ENCODE assay signal across 8 cellular contexts in the genomic region with DNA sequence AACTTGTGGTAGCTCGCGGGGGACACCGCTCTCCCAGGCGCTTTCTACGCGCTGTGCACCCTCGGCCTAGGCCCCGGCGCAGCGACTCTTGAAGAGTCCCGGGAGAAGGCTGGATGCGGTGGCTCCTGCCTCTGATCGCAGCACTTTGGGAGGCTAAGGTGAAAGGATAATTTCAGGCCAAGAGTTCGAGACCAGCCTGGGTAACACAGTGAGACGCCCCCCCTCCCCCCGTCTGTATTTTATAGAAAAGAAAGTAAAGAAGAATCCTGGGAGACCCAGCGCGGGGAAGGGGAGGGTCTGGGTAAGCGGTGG. TPM values are rescaled to one million over a fixed set of nuclear protein-coding genes. Genes with fewer than 3 reads are reported as not detected.
DNase-seq lines count a peak whose midpoint lies in the region; ATAC-seq lines count a peak whose summit lies in the region.

No MANE protein-coding gene starts in this region.

- H3K4me3 Mint-ChIP-seq in activated naive CD8-positive, alpha-beta T cell treated with anti-CD3 and anti-CD28 coated beads, Interleukin-2, amount 10 ng/mL, durations not matched to agents 7 days and 5 days: peak overlapping the region; percentile 66
- H3K4me3 Mint-ChIP-seq in stimulated activated naive CD8-positive, alpha-beta T cell treated with anti-CD3 and anti-CD28 coated beads, Interleukin-15, Interleukin-2, amounts not matched to agents 100 ng/mL and 50 ng/mL, for 24 hours: peak overlapping the region; percentile 67

- no peak overlapping the region for H3K27ac Mint-ChIP-seq in activated naive CD8-positive, alpha-beta T cell treated with anti-CD3 and anti-CD28 coated beads, Interleukin-2, amount 10 ng/mL, durations not matched to agents 7 days and 5 days
- no peak overlapping the region for H3K27ac Mint-ChIP-seq in stimulated activated naive CD8-positive, alpha-beta T cell treated with anti-CD3 and anti-CD28 coated beads, Interleukin-15, Interleukin-2, amounts not matched to agents 100 ng/mL and 50 ng/mL, for 24 hours

- ATAC-seq in activated naive CD8-positive, alpha-beta T cell treated with anti-CD3 and anti-CD28 coated beads, Interleukin-2, amount 10 ng/mL, durations not matched to agents 7 days and 5 days (ENCODE audit: low read depth): no peak
- ATAC-seq in HG02973 (IDR thresholded peaks at IDR 0.05; ENCODE audit: unreplicated experiment) (no peak), HG03175 (IDR thresholded peaks at IDR 0.05; ENCODE audit: unreplicated experiment) (no peak)

- no peak overlapping the region for H3K27ac ChIP-seq in HUES48 (ENCODE audit: low read depth, low read length)
- H3K27ac ChIP-seq in iPS-20b (ENCODE audit: low read length): no peak overlapping the region

- no peak for DNase-seq in activated naive CD8-positive, alpha-beta T cell treated with anti-CD3 and anti-CD28 coated beads, Interleukin-2, amount 10 ng/mL, durations not matched to agents 7 days and 5 days
- no peak for DNase-seq in GOT3 (lab: John Stamatoyannopoulos, UW)
- no peak for DNase-seq in activated gamma-delta T cell treated with Interleukin-2 at 50 U/mL for 16 hours

- no peaks in the 10 kb centered on the region for H3K4me1 ChIP-seq in HUES48 (ENCODE audit: control insufficient read depth, insufficient read depth, low read length)
- H3K4me1 ChIP-seq in iPS-20b (ENCODE audit: insufficient read depth, low read length): no peaks in the 10 kb centered on the region; the same call in 1 of the 2 replicates

- peaks cover 11% of the 10 kb centered on the region for H3K4me1 Mint-ChIP-seq in activated naive CD8-positive, alpha-beta T cell treated with anti-CD3 and anti-CD28 coated beads, Interleukin-2, amount 10 ng/mL, durations not matched to agents 7 days and 5 days
- peaks cover 11% of the 10 kb centered on the region for H3K4me1 Mint-ChIP-seq in stimulated activated naive CD8-positive, alpha-beta T cell treated with anti-CD3 and anti-CD28 coated beads, Interleukin-15, Interleukin-2, amounts not matched to agents 100 ng/mL and 50 ng/mL, for 24 hours (ENCODE audit: low read depth)

- H3K36me3 ChIP-seq in HUES48 (ENCODE audit: control insufficient read depth, insufficient read depth, low read length) (no peaks in the 10 kb centered on the region), iPS-20b (ENCODE audit: insufficient read depth, low read depth, low read length) (no peaks in the 10 kb centered on the region)

- POLR2A ChIA-PET in activated naive CD8-positive, alpha-beta T cell treated with anti-CD3 and anti-CD28 coated beads, Interleukin-2, amount 10 ng/mL, durations not matched to agents 7 days and 5 days (lab: Charles Lee): no interaction called here

- peaks cover 45% of the 10 kb centered on the region for H3K27me3 ChIP-seq in HUES48 (ENCODE audit: control insufficient read depth, insufficient read depth, low read length)
- H3K27me3 ChIP-seq in iPS-20b (ENCODE audit: insufficient read depth, low read length): peaks cover 40% of the 10 kb centered on the region

- H3K27me3 Mint-ChIP-seq in activated naive CD8-positive, alpha-beta T cell treated with anti-CD3 and anti-CD28 coated beads, Interleukin-2, amount 10 ng/mL, durations not matched to agents 7 days and 5 days: peaks cover 37% of the 10 kb centered on the region
- peaks cover 4% of the 10 kb centered on the region for H3K27me3 Mint-ChIP-seq in stimulated activated naive CD8-positive, alpha-beta T cell treated with anti-CD3 and anti-CD28 coated beads, Interleukin-15, Interleukin-2, amounts not matched to agents 100 ng/mL and 50 ng/mL, for 24 hours

- H3K4me3 ChIP-seq in HUES48 (ENCODE audit: low read depth, low read length): peak overlapping the region; percentile 72
- H3K4me3 ChIP-seq in iPS-20b (ENCODE audit: low read length): peak overlapping the region; percentile 74

- no peaks in the 10 kb centered on the region for H3K9me3 Mint-ChIP-seq in activated naive CD8-positive, alpha-beta T cell treated with anti-CD3 and anti-CD28 coated beads, Interleukin-2, amount 10 ng/mL, durations not matched to agents 7 days and 5 days
- no peaks in the 10 kb centered on the region for H3K9me3 Mint-ChIP-seq in stimulated activated naive CD8-positive, alpha-beta T cell treated with anti-CD3 and anti-CD28 coated beads, Interleukin-15, Interleukin-2, amounts not matched to agents 100 ng/mL and 50 ng/mL, for 24 hours

- no peaks in the 10 kb centered on the region for H3K9me3 ChIP-seq in HUES48 (ENCODE audit: control insufficient read depth, insufficient read depth, low read length)
- H3K9me3 ChIP-seq in iPS-20b (ENCODE audit: insufficient read depth, low read depth, low read length): no peaks in the 10 kb centered on the region

- H3K36me3 Mint-ChIP-seq in activated naive CD8-positive, alpha-beta T cell treated with anti-CD3 and anti-CD28 coated beads, Interleukin-2, amount 10 ng/mL, durations not matched to agents 7 days and 5 days: no peaks in the 10 kb centered on the region
- no peaks in the 10 kb centered on the region for H3K36me3 Mint-ChIP-seq in stimulated activated naive CD8-positive, alpha-beta T cell treated with anti-CD3 and anti-CD28 coated beads, Interleukin-15, Interleukin-2, amounts not matched to agents 100 ng/mL and 50 ng/mL, for 24 hours (ENCODE audit: low read depth)

- H3K9ac ChIP-seq in HUES48 (ENCODE audit: low read depth, low read length) (no peak overlapping the region), iPS-20b (ENCODE audit: low read depth, low read length) (no peak overlapping the region)

RNA-seq across cellular contexts. Expression of a gene that starts 0.4 kb away (rescaled TPM):
- under 1 TPM; 0.08 to 0.26 TPM for total RNA-seq in activated naive CD8-positive, alpha-beta T cell treated with anti-CD3 and anti-CD28 coated beads, Interleukin-2, amount 10 ng/mL, durations not matched to agents 7 days and 5 days

RNA-seq across cellular contexts. Expression of a gene that starts 39.8 kb away (rescaled TPM):
- 10 to 100 TPM; 34.9 to 37.9 TPM for total RNA-seq in activated naive CD8-positive, alpha-beta T cell treated with anti-CD3 and anti-CD28 coated beads, Interleukin-2, amount 10 ng/mL, durations not matched to agents 7 days and 5 days
